ENCODE assay signal across 3 cellular contexts in genomic region chr20:49466114-49466912, GRCh38.
A peak's percentile ranks its signal among the peaks of the same experiment; 100 is the strongest.
TF ChIP-seq lines count a peak whose summit lies in the region.

No MANE protein-coding gene starts in this region.

TF ChIP-seq in A549, 52 proteins besides CTCF, POLR2A, EP300 and RAD21:
- TF ChIP-seq MAX (IDR thresholded peaks at IDR 0.05), result no peak
- TF ChIP-seq, protein P1, sequence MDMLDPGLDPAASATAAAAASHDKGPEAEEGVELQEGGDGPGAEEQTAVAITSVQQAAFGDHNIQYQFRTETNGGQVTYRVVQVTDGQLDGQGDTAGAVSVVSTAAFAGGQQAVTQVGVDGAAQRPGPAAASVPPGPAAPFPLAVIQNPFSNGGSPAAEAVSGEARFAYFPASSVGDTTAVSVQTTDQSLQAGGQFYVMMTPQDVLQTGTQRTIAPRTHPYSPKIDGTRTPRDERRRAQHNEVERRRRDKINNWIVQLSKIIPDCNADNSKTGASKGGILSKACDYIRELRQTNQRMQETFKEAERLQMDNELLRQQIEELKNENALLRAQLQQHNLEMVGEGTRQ (IDR thresholded peaks at IDR 0.05), result 0 out of 2 replicates have a peak, but pooled peaks have one; percentile 24
TF ChIP-seq in A549: peak in this region for 1.

TF ChIP-seq in GM23338, 12 proteins besides CTCF, POLR2A, EP300 and RAD21:
- no peak for TF ChIP-seq POLR2AphosphoS5 (IDR thresholded peaks at IDR 0.05; ENCODE audit: low read depth)
- no peak for TF ChIP-seq ZNF331 (CRISPR knock-in tag; IDR thresholded peaks at IDR 0.05; ENCODE audit: low read depth)
- TF ChIP-seq REST (IDR thresholded peaks at IDR 0.05; ENCODE audit: unreplicated experiment), result no peak
- TF ChIP-seq EZH2phosphoT487 (IDR thresholded peaks at IDR 0.05; ENCODE audit: unreplicated experiment), result no peak
- no peak for TF ChIP-seq CREB1 (CRISPR knock-in tag; IDR thresholded peaks at IDR 0.05; ENCODE audit: low read depth)
- no peak for TF ChIP-seq JUNB (IDR thresholded peaks at IDR 0.05; ENCODE audit: unreplicated experiment)
- TF ChIP-seq EZH2 (IDR thresholded peaks at IDR 0.05; ENCODE audit: low read depth, unreplicated experiment), result no peak

TF ChIP-seq in IMR-90, 13 proteins besides CTCF, POLR2A, EP300 and RAD21:
- no peak for TF ChIP-seq MAZ (IDR thresholded peaks at IDR 0.05; ENCODE audit: borderline replicate concordance, low read depth, low read length)
- TF ChIP-seq, protein P1 (IDR thresholded peaks at IDR 0.05; ENCODE audit: low read depth, low read length), result 0 out of 2 replicates have a peak, but pooled peaks have one; percentile 13
